In the genomic region with DNA sequence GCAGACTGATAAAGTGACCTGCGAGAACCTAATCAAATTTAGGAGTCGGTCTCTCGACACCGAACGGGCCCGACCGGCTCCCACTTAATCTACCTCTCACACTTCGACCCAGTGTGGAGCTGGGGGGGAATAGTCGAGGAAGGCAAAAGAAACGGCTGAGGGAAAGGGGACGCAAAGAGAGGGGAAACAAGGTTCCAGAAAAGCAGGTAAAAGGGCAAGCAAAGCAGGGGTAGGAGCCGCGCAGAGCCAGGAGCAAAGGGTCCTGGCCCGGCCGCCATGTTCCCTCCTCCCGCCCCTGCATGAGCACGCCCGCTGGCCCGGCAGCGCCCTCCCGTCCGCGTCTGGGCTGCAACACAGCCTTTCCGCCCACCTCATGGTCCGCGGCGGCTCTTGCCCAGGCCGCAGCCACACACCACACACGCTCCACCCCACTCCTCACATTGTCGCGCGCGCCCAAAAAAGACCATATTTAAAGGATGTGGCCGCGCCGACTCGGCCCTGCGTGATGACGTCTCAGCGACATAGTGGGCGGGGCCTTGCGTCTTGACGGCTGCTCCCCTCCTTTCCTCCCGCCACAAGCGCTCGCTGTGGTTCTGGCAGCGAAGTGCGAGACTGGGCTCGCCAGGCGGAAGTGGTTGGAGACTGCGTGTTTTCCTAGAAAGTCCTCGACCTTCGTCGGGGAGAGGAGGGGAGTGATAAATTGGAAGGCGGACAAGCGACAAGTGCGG, we compare ENCODE assay signal across 8 cellular contexts. TPM values are rescaled to one million over a fixed set of nuclear protein-coding genes. Genes with fewer than 3 reads are reported as not detected.
DNase-seq lines count a peak whose midpoint lies in the region; ATAC-seq and TF ChIP-seq lines count a peak whose summit lies in the region.

A gene with protein sequence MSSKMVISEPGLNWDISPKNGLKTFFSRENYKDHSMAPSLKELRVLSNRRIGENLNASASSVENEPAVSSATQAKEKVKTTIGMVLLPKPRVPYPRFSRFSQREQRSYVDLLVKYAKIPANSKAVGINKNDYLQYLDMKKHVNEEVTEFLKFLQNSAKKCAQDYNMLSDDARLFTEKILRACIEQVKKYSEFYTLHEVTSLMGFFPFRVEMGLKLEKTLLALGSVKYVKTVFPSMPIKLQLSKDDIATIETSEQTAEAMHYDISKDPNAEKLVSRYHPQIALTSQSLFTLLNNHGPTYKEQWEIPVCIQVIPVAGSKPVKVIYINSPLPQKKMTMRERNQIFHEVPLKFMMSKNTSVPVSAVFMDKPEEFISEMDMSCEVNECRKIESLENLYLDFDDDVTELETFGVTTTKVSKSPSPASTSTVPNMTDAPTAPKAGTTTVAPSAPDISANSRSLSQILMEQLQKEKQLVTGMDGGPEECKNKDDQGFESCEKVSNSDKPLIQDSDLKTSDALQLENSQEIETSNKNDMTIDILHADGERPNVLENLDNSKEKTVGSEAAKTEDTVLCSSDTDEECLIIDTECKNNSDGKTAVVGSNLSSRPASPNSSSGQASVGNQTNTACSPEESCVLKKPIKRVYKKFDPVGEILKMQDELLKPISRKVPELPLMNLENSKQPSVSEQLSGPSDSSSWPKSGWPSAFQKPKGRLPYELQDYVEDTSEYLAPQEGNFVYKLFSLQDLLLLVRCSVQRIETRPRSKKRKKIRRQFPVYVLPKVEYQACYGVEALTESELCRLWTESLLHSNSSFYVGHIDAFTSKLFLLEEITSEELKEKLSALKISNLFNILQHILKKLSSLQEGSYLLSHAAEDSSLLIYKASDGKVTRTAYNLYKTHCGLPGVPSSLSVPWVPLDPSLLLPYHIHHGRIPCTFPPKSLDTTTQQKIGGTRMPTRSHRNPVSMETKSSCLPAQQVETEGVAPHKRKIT (minus strand): TSS at position 510 of the 728 bp plus-strand sequence. CDS start 1,165 bp downstream, outside the sequence.

- intact Hi-C loops in Right ventricle myocardium inferior (cut with DNase I) (no loop called here), ovary (cut with DNase I) (no loop called here), thyroid gland (cut with DNase I) (no loop called here)

- TF ChIP-seq POLR2A in ovary (IDR thresholded peaks at IDR 0.05): peak; percentile 89
- peak; percentile 12 to 98 for TF ChIP-seq POLR2A in thyroid gland (IDR thresholded peaks at IDR 0.05)

- TF ChIP-seq CTCF in GM12864 (IDR thresholded peaks at IDR 0.05; ENCODE audit: low read depth, low read length, missing control alignments) (no peak), SU-DHL-6 (IDR thresholded peaks at IDR 0.05; ENCODE audit: insufficient read depth, low read length, poor library complexity, severe bottlenecking) (no peak), ovary (IDR thresholded peaks at IDR 0.05) (no peak), thyroid gland (IDR thresholded peaks at IDR 0.05) (peak in 1 of 6 experiments; percentile 32)

- H3K27ac ChIP-seq in SU-DHL-6 (ENCODE audit: low read depth, low read length) (peak within 1 kb of the TSS; percentile 69), ovary (peak within 1 kb of the TSS; percentile 77 to 81), thyroid gland (peak within 1 kb of the TSS; percentile 83 to 98 (median 91))

- H3K4me3 ChIP-seq in GM12864 (ENCODE audit: low read depth, low read length): peak within 1 kb of the TSS; percentile 82
- peak within 1 kb of the TSS; percentile 88 for H3K4me3 ChIP-seq in SU-DHL-6 (ENCODE audit: insufficient read depth, low read length, poor library complexity, severe bottlenecking)
- H3K4me3 ChIP-seq in ovary: peak within 1 kb of the TSS; percentile 85
- H3K4me3 ChIP-seq in thyroid gland (replicated peaks in 1 of 3): peak within 1 kb of the TSS; percentile 52 to 55 (median 53)

- H3K9me2 ChIP-seq in SU-DHL-6 (replicated peaks; ENCODE audit: insufficient read depth, low read length): no peaks in the 10 kb centered on the region

- H4K20me1 ChIP-seq in SU-DHL-6 (ENCODE audit: low read depth, low read length): no peaks in the 10 kb centered on the region

- peaks cover 20% of the 10 kb centered on the region for H3K36me3 ChIP-seq in SU-DHL-6 (ENCODE audit: low read length)
- no peaks in the 10 kb centered on the region for H3K36me3 ChIP-seq in ovary
- H3K36me3 ChIP-seq in thyroid gland: no peaks in the 10 kb centered on the region

- peak within 1 kb of the TSS; percentile 89 for H3K9ac ChIP-seq in SU-DHL-6 (ENCODE audit: low read length)

- H3F3A ChIP-seq in SU-DHL-6 (ENCODE audit: insufficient read depth): no peaks in the 10 kb centered on the region; the same call in 1 of the 2 replicates

- peak within 1 kb of the TSS; percentile 82 for H3K4me2 ChIP-seq in SU-DHL-6 (ENCODE audit: low read depth, low read length, poor library complexity, severe bottlenecking)

- H3K79me2 ChIP-seq in SU-DHL-6 (ENCODE audit: insufficient read depth, low read length): peaks cover 38% of the 10 kb centered on the region

- TF ChIP-seq EP300 in ovary (IDR thresholded peaks at IDR 0.05): peak; percentile 63

- peaks cover 5% of the 10 kb centered on the region for H3K4me1 ChIP-seq in ovary (ENCODE audit: insufficient read depth)
- H3K4me1 ChIP-seq in thyroid gland: peaks cover 39 to 41% of the 10 kb centered on the region in 2 donors

- peak within 1 kb of the TSS; percentile 94 for H2AFZ ChIP-seq in SU-DHL-6 (ENCODE audit: low read depth, low read length, severe bottlenecking)

- 0 to 1% (median 0%) methylated on average over 53 to 57 of the region's 57 CpGs for WGBS in ovary, 3 donors
- WGBS in thyroid gland, 2 donors: 0 to 1% methylated on average over 38 to 42 of the region's 57 CpGs

- H3K9me3 ChIP-seq in SU-DHL-6 (ENCODE audit: insufficient read depth, low read length) (no peaks in the 10 kb centered on the region), ovary (no peaks in the 10 kb centered on the region), thyroid gland (no peaks in the 10 kb centered on the region)

- ATAC-seq in HG02678 (IDR thresholded peaks at IDR 0.05; ENCODE audit: unreplicated experiment): peak; percentile 87
- peak; percentile 97 for ATAC-seq in Right ventricle myocardium inferior

- H3K27me3 ChIP-seq in SU-DHL-6 (ENCODE audit: low read length) (no peaks in the 10 kb centered on the region), ovary (no peaks in the 10 kb centered on the region), thyroid gland (no peaks in the 10 kb centered on the region)

- DNase-seq in GM12864 (ENCODE audit: low read depth) (peak; percentile 85), NCI-H128 (lab: John Stamatoyannopoulos, UW; ENCODE audit: unreplicated experiment) (peak; percentile 74), Right ventricle myocardium inferior (ENCODE audit: missing footprints) (peak; percentile 99), ovary (peak; percentile 92 to 97 (median 95)), thyroid gland (peak; percentile 97 to 98)
- peak; percentile 90 for DNase-seq in activated naive CD8-positive, alpha-beta T cell treated with anti-CD3 and anti-CD28 coated beads, Interleukin-2, amount 50 U/mL, for 16 hours (ENCODE audit: low read depth, low spot score)

RNA-seq across cellular contexts. Expression of the gene that starts here (rescaled TPM):
- total RNA-seq in Right ventricle myocardium inferior (21.9 TPM), ovary (10 to 100 TPM; 24.3 to 72.0 (median 54.9) TPM), thyroid gland (10 to 100 TPM; 52.6 to 84.5 (median 59.5) TPM)
- polyA plus RNA-seq in ovary: 10 to 100 TPM; 16.4 to 32.1 TPM

Comparison
In these comparisons a context has a peak if more than half of its experiments do, and no peak if none do; other contexts are left out.
1. Peak in every context shown above with its lines: DNase-seq, ATAC-seq, H3K4me3 ChIP-seq and H3K27ac ChIP-seq.